ENCODE assay signal across 2 cellular contexts in the genomic region with DNA sequence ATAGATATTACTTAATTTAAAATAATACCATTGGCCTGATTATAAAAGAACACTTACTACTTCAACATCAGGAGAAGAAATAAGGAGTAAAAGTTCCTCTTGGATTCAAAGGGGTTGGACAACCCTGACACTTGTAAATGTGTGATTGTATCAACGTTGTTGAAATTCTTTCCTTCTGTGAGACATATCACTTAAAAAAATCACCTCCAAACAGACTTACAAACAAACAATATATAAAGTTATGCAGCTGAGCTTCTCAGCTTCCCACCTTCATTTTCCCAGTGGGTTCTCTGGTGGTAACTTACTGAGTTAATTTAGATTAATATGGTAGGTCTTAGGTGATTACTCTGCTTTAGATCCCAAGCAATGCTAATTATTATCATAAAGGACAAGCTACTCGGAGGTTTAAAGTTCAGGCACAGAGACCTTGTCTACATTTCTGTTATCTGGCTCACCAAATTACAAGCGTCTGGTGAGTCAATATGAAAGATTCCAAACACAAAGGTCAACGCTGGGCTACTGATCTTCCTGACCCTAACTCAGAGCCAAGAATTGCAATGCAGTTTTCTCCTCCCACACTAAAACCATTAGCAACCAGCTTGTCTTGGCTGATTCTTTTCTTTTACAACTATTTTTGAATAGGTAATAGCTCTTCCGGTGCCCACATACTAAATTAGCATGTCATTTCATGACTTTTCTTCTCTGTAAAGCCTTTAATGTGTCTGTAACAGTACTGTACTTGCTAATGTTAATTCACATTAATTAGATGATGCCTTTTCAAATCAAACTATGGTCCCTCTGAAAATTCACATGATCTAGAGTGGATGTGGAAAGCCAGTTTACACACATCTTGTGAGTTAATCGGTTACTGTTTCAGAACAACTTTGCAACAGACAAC.
TF ChIP-seq lines count a peak whose summit lies in the region.

No MANE protein-coding gene starts in this region.

TF ChIP-seq in K562, 482 proteins besides CTCF, POLR2A, EP300 and RAD21 (continued from another document and continues in another):
- TF ChIP-seq, protein P1, sequence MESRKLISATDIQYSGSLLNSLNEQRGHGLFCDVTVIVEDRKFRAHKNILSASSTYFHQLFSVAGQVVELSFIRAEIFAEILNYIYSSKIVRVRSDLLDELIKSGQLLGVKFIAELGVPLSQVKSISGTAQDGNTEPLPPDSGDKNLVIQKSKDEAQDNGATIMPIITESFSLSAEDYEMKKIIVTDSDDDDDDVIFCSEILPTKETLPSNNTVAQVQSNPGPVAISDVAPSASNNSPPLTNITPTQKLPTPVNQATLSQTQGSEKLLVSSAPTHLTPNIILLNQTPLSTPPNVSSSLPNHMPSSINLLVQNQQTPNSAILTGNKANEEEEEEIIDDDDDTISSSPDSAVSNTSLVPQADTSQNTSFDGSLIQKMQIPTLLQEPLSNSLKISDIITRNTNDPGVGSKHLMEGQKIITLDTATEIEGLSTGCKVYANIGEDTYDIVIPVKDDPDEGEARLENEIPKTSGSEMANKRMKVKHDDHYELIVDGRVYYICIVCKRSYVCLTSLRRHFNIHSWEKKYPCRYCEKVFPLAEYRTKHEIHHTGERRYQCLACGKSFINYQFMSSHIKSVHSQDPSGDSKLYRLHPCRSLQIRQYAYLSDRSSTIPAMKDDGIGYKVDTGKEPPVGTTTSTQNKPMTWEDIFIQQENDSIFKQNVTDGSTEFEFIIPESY (CRISPR knock-in tag; IDR thresholded peaks at IDR 0.05), result no peak
- TF ChIP-seq MCM2 (IDR thresholded peaks at IDR 0.05; ENCODE audit: low read depth), result no peak
- no peak for TF ChIP-seq KDM4B (IDR thresholded peaks at IDR 0.05; ENCODE audit: borderline replicate concordance in 2 of 2, low read depth in 1 of 2)
- TF ChIP-seq SRSF1 (IDR thresholded peaks at IDR 0.05; ENCODE audit: low read depth, low read length), result no peak
- TF ChIP-seq, protein P2, sequence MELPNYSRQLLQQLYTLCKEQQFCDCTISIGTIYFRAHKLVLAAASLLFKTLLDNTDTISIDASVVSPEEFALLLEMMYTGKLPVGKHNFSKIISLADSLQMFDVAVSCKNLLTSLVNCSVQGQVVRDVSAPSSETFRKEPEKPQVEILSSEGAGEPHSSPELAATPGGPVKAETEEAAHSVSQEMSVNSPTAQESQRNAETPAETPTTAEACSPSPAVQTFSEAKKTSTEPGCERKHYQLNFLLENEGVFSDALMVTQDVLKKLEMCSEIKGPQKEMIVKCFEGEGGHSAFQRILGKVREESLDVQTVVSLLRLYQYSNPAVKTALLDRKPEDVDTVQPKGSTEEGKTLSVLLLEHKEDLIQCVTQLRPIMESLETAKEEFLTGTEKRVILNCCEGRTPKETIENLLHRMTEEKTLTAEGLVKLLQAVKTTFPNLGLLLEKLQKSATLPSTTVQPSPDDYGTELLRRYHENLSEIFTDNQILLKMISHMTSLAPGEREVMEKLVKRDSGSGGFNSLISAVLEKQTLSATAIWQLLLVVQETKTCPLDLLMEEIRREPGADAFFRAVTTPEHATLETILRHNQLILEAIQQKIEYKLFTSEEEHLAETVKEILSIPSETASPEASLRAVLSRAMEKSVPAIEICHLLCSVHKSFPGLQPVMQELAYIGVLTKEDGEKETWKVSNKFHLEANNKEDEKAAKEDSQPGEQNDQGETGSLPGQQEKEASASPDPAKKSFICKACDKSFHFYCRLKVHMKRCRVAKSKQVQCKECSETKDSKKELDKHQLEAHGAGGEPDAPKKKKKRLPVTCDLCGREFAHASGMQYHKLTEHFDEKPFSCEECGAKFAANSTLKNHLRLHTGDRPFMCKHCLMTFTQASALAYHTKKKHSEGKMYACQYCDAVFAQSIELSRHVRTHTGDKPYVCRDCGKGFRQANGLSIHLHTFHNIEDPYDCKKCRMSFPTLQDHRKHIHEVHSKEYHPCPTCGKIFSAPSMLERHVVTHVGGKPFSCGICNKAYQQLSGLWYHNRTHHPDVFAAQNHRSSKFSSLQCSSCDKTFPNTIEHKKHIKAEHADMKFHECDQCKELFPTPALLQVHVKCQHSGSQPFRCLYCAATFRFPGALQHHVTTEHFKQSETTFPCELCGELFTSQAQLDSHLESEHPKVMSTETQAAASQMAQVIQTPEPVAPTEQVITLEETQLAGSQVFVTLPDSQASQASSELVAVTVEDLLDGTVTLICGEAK (IDR thresholded peaks at IDR 0.05), result no peak
- TF ChIP-seq, protein P2 (CRISPR knock-in tag; IDR thresholded peaks at IDR 0.05), result no peak
- TF ChIP-seq FOS (IDR thresholded peaks at IDR 0.05; ENCODE audit: extremely low read depth, insufficient read length), result no peak
- no peak for TF ChIP-seq TAF15 (IDR thresholded peaks at IDR 0.05; ENCODE audit: low read depth, low read length)
- no peak for TF ChIP-seq SMARCA5 (IDR thresholded peaks at IDR 0.05)
- TF ChIP-seq, protein P3, sequence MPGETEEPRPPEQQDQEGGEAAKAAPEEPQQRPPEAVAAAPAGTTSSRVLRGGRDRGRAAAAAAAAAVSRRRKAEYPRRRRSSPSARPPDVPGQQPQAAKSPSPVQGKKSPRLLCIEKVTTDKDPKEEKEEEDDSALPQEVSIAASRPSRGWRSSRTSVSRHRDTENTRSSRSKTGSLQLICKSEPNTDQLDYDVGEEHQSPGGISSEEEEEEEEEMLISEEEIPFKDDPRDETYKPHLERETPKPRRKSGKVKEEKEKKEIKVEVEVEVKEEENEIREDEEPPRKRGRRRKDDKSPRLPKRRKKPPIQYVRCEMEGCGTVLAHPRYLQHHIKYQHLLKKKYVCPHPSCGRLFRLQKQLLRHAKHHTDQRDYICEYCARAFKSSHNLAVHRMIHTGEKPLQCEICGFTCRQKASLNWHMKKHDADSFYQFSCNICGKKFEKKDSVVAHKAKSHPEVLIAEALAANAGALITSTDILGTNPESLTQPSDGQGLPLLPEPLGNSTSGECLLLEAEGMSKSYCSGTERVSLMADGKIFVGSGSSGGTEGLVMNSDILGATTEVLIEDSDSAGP (CRISPR knock-in tag; IDR thresholded peaks at IDR 0.05), result no peak
- no peak for TF ChIP-seq ZSCAN32 (CRISPR knock-in tag; IDR thresholded peaks at IDR 0.05)
- TF ChIP-seq MED1 (CRISPR knock-in tag; IDR thresholded peaks at IDR 0.05; ENCODE audit: borderline replicate concordance), result no peak

TF ChIP-seq in HepG2, 621 proteins besides CTCF, POLR2A, EP300 and RAD21 (continued from another document and continues in another):
- TF ChIP-seq NCOA1 (CRISPR knock-in tag; IDR thresholded peaks at IDR 0.05) (peak; percentile 27; the same call in 1 of the 2 replicates), ZNF296 (CRISPR knock-in tag; conservative IDR thresholded peaks at IDR 0.05) (no peak), KDM6A (CRISPR knock-in tag; IDR thresholded peaks at IDR 0.05; ENCODE audit: low read depth) (peak; percentile 90), RXRB (CRISPR knock-in tag; IDR thresholded peaks at IDR 0.05; ENCODE audit: borderline replicate concordance) (peak; percentile 92), HNF4A (CRISPR knock-in tag; IDR thresholded peaks at IDR 0.05) (peak; percentile 95), FOXA1 (IDR thresholded peaks at IDR 0.05) (peak; percentile 35; the same call in 1 of the 2 replicates), FOXA1 (CRISPR knock-in tag; IDR thresholded peaks at IDR 0.05) (peak; percentile 88), NR2C2 (CRISPR knock-in tag; IDR thresholded peaks at IDR 0.05; ENCODE audit: borderline replicate concordance) (peak; percentile 59; the same call in 1 of the 2 replicates), CBX5 (CRISPR knock-in tag; IDR thresholded peaks at IDR 0.05; ENCODE audit: borderline replicate concordance) (no peak), ZNF317 (CRISPR knock-in tag; IDR thresholded peaks at IDR 0.05) (no peak), ZNF614 (CRISPR knock-in tag; IDR thresholded peaks at IDR 0.05; ENCODE audit: borderline replicate concordance) (peak; percentile 91), AKAP8 (CRISPR knock-in tag; IDR thresholded peaks at IDR 0.05) (no peak), CHD4 (IDR thresholded peaks at IDR 0.05; ENCODE audit: borderline replicate concordance, low read length) (peak; percentile 54; the same call in 1 of the 2 replicates), JUND (CRISPR knock-in tag; IDR thresholded peaks at IDR 0.05) (0 out of 2 replicates have a peak, but pooled peaks have one; percentile 37), MIER2 (CRISPR knock-in tag; IDR thresholded peaks at IDR 0.05) (no peak)
- TF ChIP-seq, protein P4, sequence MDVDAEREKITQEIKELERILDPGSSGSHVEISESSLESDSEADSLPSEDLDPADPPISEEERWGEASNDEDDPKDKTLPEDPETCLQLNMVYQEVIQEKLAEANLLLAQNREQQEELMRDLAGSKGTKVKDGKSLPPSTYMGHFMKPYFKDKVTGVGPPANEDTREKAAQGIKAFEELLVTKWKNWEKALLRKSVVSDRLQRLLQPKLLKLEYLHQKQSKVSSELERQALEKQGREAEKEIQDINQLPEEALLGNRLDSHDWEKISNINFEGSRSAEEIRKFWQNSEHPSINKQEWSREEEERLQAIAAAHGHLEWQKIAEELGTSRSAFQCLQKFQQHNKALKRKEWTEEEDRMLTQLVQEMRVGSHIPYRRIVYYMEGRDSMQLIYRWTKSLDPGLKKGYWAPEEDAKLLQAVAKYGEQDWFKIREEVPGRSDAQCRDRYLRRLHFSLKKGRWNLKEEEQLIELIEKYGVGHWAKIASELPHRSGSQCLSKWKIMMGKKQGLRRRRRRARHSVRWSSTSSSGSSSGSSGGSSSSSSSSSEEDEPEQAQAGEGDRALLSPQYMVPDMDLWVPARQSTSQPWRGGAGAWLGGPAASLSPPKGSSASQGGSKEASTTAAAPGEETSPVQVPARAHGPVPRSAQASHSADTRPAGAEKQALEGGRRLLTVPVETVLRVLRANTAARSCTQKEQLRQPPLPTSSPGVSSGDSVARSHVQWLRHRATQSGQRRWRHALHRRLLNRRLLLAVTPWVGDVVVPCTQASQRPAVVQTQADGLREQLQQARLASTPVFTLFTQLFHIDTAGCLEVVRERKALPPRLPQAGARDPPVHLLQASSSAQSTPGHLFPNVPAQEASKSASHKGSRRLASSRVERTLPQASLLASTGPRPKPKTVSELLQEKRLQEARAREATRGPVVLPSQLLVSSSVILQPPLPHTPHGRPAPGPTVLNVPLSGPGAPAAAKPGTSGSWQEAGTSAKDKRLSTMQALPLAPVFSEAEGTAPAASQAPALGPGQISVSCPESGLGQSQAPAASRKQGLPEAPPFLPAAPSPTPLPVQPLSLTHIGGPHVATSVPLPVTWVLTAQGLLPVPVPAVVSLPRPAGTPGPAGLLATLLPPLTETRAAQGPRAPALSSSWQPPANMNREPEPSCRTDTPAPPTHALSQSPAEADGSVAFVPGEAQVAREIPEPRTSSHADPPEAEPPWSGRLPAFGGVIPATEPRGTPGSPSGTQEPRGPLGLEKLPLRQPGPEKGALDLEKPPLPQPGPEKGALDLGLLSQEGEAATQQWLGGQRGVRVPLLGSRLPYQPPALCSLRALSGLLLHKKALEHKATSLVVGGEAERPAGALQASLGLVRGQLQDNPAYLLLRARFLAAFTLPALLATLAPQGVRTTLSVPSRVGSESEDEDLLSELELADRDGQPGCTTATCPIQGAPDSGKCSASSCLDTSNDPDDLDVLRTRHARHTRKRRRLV (CRISPR knock-in tag; IDR thresholded peaks at IDR 0.05), result peak; percentile 99
- TF ChIP-seq, protein P5, sequence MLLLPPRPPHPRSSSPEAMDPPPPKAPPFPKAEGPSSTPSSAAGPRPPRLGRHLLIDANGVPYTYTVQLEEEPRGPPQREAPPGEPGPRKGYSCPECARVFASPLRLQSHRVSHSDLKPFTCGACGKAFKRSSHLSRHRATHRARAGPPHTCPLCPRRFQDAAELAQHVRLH (CRISPR knock-in tag; IDR thresholded peaks at IDR 0.05; ENCODE audit: borderline replicate concordance, low read depth), result 0 out of 2 replicates have a peak, but pooled peaks have one; percentile 50
- TF ChIP-seq, protein P6, sequence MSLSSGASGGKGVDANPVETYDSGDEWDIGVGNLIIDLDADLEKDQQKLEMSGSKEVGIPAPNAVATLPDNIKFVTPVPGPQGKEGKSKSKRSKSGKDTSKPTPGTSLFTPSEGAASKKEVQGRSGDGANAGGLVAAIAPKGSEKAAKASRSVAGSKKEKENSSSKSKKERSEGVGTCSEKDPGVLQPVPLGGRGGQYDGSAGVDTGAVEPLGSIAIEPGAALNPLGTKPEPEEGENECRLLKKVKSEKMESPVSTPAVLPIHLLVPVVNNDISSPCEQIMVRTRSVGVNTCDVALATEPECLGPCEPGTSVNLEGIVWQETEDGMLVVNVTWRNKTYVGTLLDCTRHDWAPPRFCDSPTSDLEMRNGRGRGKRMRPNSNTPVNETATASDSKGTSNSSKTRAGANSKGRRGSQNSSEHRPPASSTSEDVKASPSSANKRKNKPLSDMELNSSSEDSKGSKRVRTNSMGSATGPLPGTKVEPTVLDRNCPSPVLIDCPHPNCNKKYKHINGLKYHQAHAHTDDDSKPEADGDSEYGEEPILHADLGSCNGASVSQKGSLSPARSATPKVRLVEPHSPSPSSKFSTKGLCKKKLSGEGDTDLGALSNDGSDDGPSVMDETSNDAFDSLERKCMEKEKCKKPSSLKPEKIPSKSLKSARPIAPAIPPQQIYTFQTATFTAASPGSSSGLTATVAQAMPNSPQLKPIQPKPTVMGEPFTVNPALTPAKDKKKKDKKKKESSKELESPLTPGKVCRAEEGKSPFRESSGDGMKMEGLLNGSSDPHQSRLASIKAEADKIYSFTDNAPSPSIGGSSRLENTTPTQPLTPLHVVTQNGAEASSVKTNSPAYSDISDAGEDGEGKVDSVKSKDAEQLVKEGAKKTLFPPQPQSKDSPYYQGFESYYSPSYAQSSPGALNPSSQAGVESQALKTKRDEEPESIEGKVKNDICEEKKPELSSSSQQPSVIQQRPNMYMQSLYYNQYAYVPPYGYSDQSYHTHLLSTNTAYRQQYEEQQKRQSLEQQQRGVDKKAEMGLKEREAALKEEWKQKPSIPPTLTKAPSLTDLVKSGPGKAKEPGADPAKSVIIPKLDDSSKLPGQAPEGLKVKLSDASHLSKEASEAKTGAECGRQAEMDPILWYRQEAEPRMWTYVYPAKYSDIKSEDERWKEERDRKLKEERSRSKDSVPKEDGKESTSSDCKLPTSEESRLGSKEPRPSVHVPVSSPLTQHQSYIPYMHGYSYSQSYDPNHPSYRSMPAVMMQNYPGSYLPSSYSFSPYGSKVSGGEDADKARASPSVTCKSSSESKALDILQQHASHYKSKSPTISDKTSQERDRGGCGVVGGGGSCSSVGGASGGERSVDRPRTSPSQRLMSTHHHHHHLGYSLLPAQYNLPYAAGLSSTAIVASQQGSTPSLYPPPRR (CRISPR knock-in tag; IDR thresholded peaks at IDR 0.05; ENCODE audit: borderline replicate concordance), result peak; percentile 94
